In the genomic region with DNA sequence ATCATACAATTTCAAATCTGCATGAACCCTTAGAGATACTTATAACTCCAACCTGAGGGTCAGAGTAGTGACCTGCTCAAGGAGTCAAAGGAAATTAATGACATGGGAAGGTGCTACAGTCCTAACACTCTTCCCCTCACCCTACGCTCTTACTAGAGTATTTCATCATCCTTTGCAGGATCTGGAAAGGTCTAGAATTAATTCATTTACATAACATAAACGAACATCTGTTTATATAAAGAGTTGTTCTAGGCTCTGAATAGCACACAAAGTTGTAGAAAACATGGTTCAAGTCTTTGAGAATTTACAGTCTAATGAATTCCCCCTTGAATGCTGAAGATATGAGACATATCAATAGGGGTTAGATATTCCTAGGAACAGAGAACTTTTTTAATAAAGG, we compare ENCODE assay signal across 1 cellular context.
TF ChIP-seq lines count a peak whose summit lies in the region.

No MANE protein-coding gene starts in this region.

TF ChIP-seq in K562, 482 proteins besides CTCF, POLR2A, EP300 and RAD21 (continued from another document and continues in another):
- TF ChIP-seq, protein P1, sequence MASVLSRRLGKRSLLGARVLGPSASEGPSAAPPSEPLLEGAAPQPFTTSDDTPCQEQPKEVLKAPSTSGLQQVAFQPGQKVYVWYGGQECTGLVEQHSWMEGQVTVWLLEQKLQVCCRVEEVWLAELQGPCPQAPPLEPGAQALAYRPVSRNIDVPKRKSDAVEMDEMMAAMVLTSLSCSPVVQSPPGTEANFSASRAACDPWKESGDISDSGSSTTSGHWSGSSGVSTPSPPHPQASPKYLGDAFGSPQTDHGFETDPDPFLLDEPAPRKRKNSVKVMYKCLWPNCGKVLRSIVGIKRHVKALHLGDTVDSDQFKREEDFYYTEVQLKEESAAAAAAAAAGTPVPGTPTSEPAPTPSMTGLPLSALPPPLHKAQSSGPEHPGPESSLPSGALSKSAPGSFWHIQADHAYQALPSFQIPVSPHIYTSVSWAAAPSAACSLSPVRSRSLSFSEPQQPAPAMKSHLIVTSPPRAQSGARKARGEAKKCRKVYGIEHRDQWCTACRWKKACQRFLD (CRISPR knock-in tag; IDR thresholded peaks at IDR 0.05), result peak; percentile 78; the same call in 1 of the 2 replicates
- TF ChIP-seq TAF7 (tag; IDR thresholded peaks at IDR 0.05) (no peak), IFI16 (CRISPR knock-in tag; IDR thresholded peaks at IDR 0.05) (no peak), TEAD1 (CRISPR knock-in tag; IDR thresholded peaks at IDR 0.05) (no peak), ZNF830 (CRISPR knock-in tag; IDR thresholded peaks at IDR 0.05) (no peak), ZC3H8 (IDR thresholded peaks at IDR 0.05) (no peak), CUX1 (CRISPR knock-in tag; IDR thresholded peaks at IDR 0.05) (no peak), MAFG (tag; conservative IDR thresholded peaks at IDR 0.05) (no peak), TCF7L2 (IDR thresholded peaks at IDR 0.05; ENCODE audit: low read depth, low read length) (no peak), ZNF184 (CRISPR knock-in tag; IDR thresholded peaks at IDR 0.05) (no peak), HNRNPLL (IDR thresholded peaks at IDR 0.05; ENCODE audit: low read depth, low read length, poor library complexity, severe bottlenecking) (no peak), ZNF398 (CRISPR knock-in tag; IDR thresholded peaks at IDR 0.05) (no peak), DPF2 (IDR thresholded peaks at IDR 0.05) (no peak; the same call in 1 of the 2 replicates), MAZ (CRISPR knock-in tag; conservative IDR thresholded peaks at IDR 0.05 in 1 of 2, IDR thresholded peaks at IDR 0.05 in 1 of 2) (no peak), MEF2D (tag; conservative IDR thresholded peaks at IDR 0.05; ENCODE audit: low read depth) (no peak), EP400 (IDR thresholded peaks at IDR 0.05) (peak; percentile 41; the same call in 1 of the 2 replicates), ZBTB12 (CRISPR knock-in tag; IDR thresholded peaks at IDR 0.05) (no peak), MYC (IDR thresholded peaks at IDR 0.05; ENCODE audit: low read depth, low read length) (no peak; the same call in 1 of the 2 replicates), MYC (CRISPR knock-in tag; IDR thresholded peaks at IDR 0.05; ENCODE audit: borderline replicate concordance, low read depth) (no peak), TOE1 (IDR thresholded peaks at IDR 0.05; ENCODE audit: borderline replicate concordance) (no peak), TOE1 (CRISPR knock-in tag; IDR thresholded peaks at IDR 0.05; ENCODE audit: borderline replicate concordance, low read depth) (no peak), PRDM10 (IDR thresholded peaks at IDR 0.05; ENCODE audit: partially characterized antibody) (no peak), XRCC3 (IDR thresholded peaks at IDR 0.05) (no peak), MCM2 (IDR thresholded peaks at IDR 0.05; ENCODE audit: low read depth) (no peak), SMARCA4 (IDR thresholded peaks at IDR 0.05) (peak; percentile 67; the same call in 1 of the 2 replicates), SREBF2 (CRISPR knock-in tag; IDR thresholded peaks at IDR 0.05) (no peak), SMARCA5 (IDR thresholded peaks at IDR 0.05) (no peak), TRIM28 (IDR thresholded peaks at IDR 0.05) (no peak; the same call in 1 of the 2 replicates), GTF2F1 (IDR thresholded peaks at IDR 0.05; ENCODE audit: low read depth, low read length) (no peak), NEUROD1 (IDR thresholded peaks at IDR 0.05; ENCODE audit: borderline replicate concordance, low read depth, low read length, partially characterized antibody) (no peak), TBP (optimal IDR thresholded peaks at IDR 0.05; ENCODE audit: low read depth, low read length) (no peak), ZBTB7A (IDR thresholded peaks at IDR 0.05; ENCODE audit: borderline replicate concordance, control insufficient read depth, low read depth, low read length) (no peak), ZNF589 (CRISPR knock-in tag; IDR thresholded peaks at IDR 0.05; ENCODE audit: low read depth) (peak; percentile 90; the same call in 1 of the 2 replicates), ZNF124 (CRISPR knock-in tag; IDR thresholded peaks at IDR 0.05) (no peak), BCL6 (CRISPR knock-in tag; IDR thresholded peaks at IDR 0.05) (no peak), ZNF239 (CRISPR knock-in tag; IDR thresholded peaks at IDR 0.05) (no peak), TAF15 (IDR thresholded peaks at IDR 0.05; ENCODE audit: low read depth, low read length) (no peak), ARID2 (IDR thresholded peaks at IDR 0.05) (no peak), ZNF696 (CRISPR knock-in tag; conservative IDR thresholded peaks at IDR 0.05) (no peak), HCFC1 (IDR thresholded peaks at IDR 0.05; ENCODE audit: low read depth, low read length) (no peak)
- TF ChIP-seq, protein P2, sequence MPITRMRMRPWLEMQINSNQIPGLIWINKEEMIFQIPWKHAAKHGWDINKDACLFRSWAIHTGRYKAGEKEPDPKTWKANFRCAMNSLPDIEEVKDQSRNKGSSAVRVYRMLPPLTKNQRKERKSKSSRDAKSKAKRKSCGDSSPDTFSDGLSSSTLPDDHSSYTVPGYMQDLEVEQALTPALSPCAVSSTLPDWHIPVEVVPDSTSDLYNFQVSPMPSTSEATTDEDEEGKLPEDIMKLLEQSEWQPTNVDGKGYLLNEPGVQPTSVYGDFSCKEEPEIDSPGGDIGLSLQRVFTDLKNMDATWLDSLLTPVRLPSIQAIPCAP (CRISPR knock-in tag; IDR thresholded peaks at IDR 0.05; ENCODE audit: borderline replicate concordance), result no peak
- TF ChIP-seq, protein P3, sequence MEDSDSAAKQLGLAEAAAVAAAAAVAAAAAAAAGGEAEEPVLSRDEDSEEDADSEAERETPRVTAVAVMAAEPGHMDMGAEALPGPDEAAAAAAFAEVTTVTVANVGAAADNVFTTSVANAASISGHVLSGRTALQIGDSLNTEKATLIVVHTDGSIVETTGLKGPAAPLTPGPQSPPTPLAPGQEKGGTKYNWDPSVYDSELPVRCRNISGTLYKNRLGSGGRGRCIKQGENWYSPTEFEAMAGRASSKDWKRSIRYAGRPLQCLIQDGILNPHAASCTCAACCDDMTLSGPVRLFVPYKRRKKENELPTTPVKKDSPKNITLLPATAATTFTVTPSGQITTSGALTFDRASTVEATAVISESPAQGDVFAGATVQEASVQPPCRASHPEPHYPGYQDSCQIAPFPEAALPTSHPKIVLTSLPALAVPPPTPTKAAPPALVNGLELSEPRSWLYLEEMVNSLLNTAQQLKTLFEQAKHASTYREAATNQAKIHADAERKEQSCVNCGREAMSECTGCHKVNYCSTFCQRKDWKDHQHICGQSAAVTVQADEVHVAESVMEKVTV (CRISPR knock-in tag; IDR thresholded peaks at IDR 0.05), result no peak
- TF ChIP-seq, protein P4, sequence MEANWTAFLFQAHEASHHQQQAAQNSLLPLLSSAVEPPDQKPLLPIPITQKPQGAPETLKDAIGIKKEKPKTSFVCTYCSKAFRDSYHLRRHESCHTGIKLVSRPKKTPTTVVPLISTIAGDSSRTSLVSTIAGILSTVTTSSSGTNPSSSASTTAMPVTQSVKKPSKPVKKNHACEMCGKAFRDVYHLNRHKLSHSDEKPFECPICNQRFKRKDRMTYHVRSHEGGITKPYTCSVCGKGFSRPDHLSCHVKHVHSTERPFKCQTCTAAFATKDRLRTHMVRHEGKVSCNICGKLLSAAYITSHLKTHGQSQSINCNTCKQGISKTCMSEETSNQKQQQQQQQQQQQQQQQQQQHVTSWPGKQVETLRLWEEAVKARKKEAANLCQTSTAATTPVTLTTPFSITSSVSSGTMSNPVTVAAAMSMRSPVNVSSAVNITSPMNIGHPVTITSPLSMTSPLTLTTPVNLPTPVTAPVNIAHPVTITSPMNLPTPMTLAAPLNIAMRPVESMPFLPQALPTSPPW (CRISPR knock-in tag; IDR thresholded peaks at IDR 0.05), result no peak
- TF ChIP-seq, protein P5, sequence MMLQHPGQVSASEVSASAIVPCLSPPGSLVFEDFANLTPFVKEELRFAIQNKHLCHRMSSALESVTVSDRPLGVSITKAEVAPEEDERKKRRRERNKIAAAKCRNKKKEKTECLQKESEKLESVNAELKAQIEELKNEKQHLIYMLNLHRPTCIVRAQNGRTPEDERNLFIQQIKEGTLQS (IDR thresholded peaks at IDR 0.05), result peak; percentile 96
- TF ChIP-seq, protein P5 (CRISPR knock-in tag; conservative IDR thresholded peaks at IDR 0.05), result no peak
- TF ChIP-seq, protein P6, sequence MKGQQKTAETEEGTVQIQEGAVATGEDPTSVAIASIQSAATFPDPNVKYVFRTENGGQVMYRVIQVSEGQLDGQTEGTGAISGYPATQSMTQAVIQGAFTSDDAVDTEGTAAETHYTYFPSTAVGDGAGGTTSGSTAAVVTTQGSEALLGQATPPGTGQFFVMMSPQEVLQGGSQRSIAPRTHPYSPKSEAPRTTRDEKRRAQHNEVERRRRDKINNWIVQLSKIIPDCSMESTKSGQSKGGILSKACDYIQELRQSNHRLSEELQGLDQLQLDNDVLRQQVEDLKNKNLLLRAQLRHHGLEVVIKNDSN (CRISPR knock-in tag; IDR thresholded peaks at IDR 0.05), result no peak
